ENCODE assay signal across 17 cellular contexts in genomic region chr12:91017511-91018263, GRCh38. TPM values are rescaled to one million over a fixed set of nuclear protein-coding genes. Genes with fewer than 3 reads are reported as not detected.
DNase-seq lines count a peak whose midpoint lies in the region; ATAC-seq and TF ChIP-seq lines count a peak whose summit lies in the region.
"Had no signal": no experiment of that assay in that cellular context is flagged by ENCODE, and none has a peak within 500 bp of the region (broad histone marks: within the 10 kb centered on the region; RNA-seq: fewer than 3 reads in every experiment).

No MANE protein-coding gene starts in this region.

- no peak for TF ChIP-seq CTCF in LNCaP clone FGC (IDR thresholded peaks at IDR 0.05; ENCODE audit: control insufficient read depth, extremely low read depth, insufficient read depth)
- no peak for TF ChIP-seq CTCF in heart left ventricle (IDR thresholded peaks at IDR 0.05)
- TF ChIP-seq CTCF in ovary (IDR thresholded peaks at IDR 0.05), result no peak
- TF ChIP-seq CTCF in testis (IDR thresholded peaks at IDR 0.05), result no peak

- H3K36me3 ChIP-seq in heart left ventricle (no peaks in the 10 kb centered on the region), ovary (no peaks in the 10 kb centered on the region), testis (ENCODE audit: low read depth, missing control alignments) (no peaks in the 10 kb centered on the region)
- H3K36me3 ChIP-seq: HAP-1 had no signal

- WGBS in heart left ventricle, 4 donors, result 48 to 59% (median 54%) methylated on average over 5 of the region's 5 CpGs
- 24 to 41% (median 33%) methylated on average over 5 of the region's 5 CpGs for WGBS in ovary, 3 donors
- WGBS in testis, 2 donors, result 45 to 52% methylated on average over 5 of the region's 5 CpGs

- intact Hi-C loops in heart left ventricle (cut with DNase I), result no loop called here
- intact Hi-C loops in ovary (cut with DNase I), result no loop called here
- intact Hi-C loops in testis (cut with DNase I; ENCODE audit: low total_unique reads), result no loop called here

- peak; percentile 22 for DNase-seq in LNCaP clone FGC (ENCODE audit: low read depth)
- DNase-seq in heart left ventricle, result peak in 2 of 5 donors; percentile 42 to 45
- DNase-seq in ovary, result peak; percentile 34 to 67 (median 64)
- peak; percentile 26 for DNase-seq in testis
- no peak for DNase-seq in cerebellar cortex (ENCODE audit: low spot score)
- DNase-seq in NCI-H2227 treated with DMSO at 0.1 percent for 48 hours (lab: John Stamatoyannopoulos, UW), result no peak
- no peak for DNase-seq in iPS-NIHi11 (ENCODE audit: low spot score)
- DNase-seq: DMS 273 treated with DMSO at 0.1 percent for 48 hours; NCI-H187; NCI-H446; NK-92 treated with Interleukin-12 subunit alpha and Interleukin-12 subunit beta, amount 100 ng/mL, for 24 hours had no signal

- H3K4me3 ChIP-seq in LNCaP clone FGC (ENCODE audit: low read depth, low read length) (no peak overlapping the region), heart left ventricle (no peak overlapping the region), ovary (no peak overlapping the region), testis (no peak overlapping the region)
- H3K4me3 ChIP-seq: HAP-1 had no signal

- H3K4me1 ChIP-seq in heart left ventricle (peaks cover 0 to 3% (median 0%) of the 10 kb centered on the region in 12 donors), ovary (ENCODE audit: insufficient read depth) (peaks cover 2% of the 10 kb centered on the region), testis (no peaks in the 10 kb centered on the region)
- H3K4me1 ChIP-seq: HAP-1 had no signal

- TF ChIP-seq EP300 in ovary (IDR thresholded peaks at IDR 0.05), result no peak

- H3K27ac ChIP-seq in heart left ventricle, result peak overlapping the region in 7 of 12 donors; percentile 9 to 70 (median 53)
- H3K27ac ChIP-seq in ovary, result peak overlapping the region; percentile 55 to 85
- peak overlapping the region; percentile 69 to 85 for H3K27ac ChIP-seq in testis
- H3K27ac ChIP-seq: C4-2B, RWPE1 had no signal

- H3K27me3 ChIP-seq in heart left ventricle (no peaks in the 10 kb centered on the region), ovary (no peaks in the 10 kb centered on the region), testis (no peaks in the 10 kb centered on the region)

- TF ChIP-seq POLR2A in heart left ventricle (IDR thresholded peaks at IDR 0.05), result no peak
- no peak for TF ChIP-seq POLR2A in ovary (IDR thresholded peaks at IDR 0.05)
- no peak for TF ChIP-seq POLR2A in testis (IDR thresholded peaks at IDR 0.05)

- H3K9me3 ChIP-seq in heart left ventricle, result peaks cover 0 to 11% (median 0%) of the 10 kb centered on the region in 12 donors
- H3K9me3 ChIP-seq in ovary, result no peaks in the 10 kb centered on the region
- no peaks in the 10 kb centered on the region for H3K9me3 ChIP-seq in testis
- H3K9me3 ChIP-seq: HAP-1 had no signal

- no peak for ATAC-seq in heart left ventricle

RNA-seq across cellular contexts. Expression of gene EPYC, which starts 12.9 kb away (rescaled TPM):
- total RNA-seq in heart left ventricle, result not detected
- polyA plus RNA-seq in heart left ventricle, result not detected
- under 1 TPM in 1 of 7 donors, not detected in 6; 0.24 TPM for total RNA-seq in ovary
- under 1 TPM; 0.16 to 0.43 TPM for polyA plus RNA-seq in ovary
- total RNA-seq in testis, result not detected
- polyA plus RNA-seq in testis (ENCODE audit: insufficient read depth, low read depth, low replicate concordance), result 1.6 TPM
- total RNA-seq: Daoy, LHCN-M2, OCI-LY7 had no signal

RNA-seq across cellular contexts. Expression of gene KERA, which starts 40.1 kb away (rescaled TPM):
- not detected for total RNA-seq in heart left ventricle
- not detected for polyA plus RNA-seq in heart left ventricle
- total RNA-seq in ovary, result under 1 TPM in 2 of 7 donors, not detected in 5; 0.10 to 0.13 TPM
- polyA plus RNA-seq in ovary, result under 1 TPM; 0.10 TPM
- total RNA-seq in testis, result under 1 TPM in 1 of 2 donors, not detected in 1; 0.24 TPM
- polyA plus RNA-seq in testis (ENCODE audit: insufficient read depth, low read depth, low replicate concordance), result not detected
- total RNA-seq: Daoy, LHCN-M2, OCI-LY7 had no signal

Comparison
In these comparisons a context has a peak if more than half of its experiments do, and no peak if none do; other contexts are left out.
1. DNase-seq: peak in LNCaP clone FGC (single experiment), ovary (5 of 5) and testis (single experiment); none in cerebellar cortex (single experiment), NCI-H2227 treated with DMSO at 0.1 percent for 48 hours (single experiment) and iPS-NIHi11 (single experiment).
2. Peak in every context shown above with its lines, with median percentiles within 50 percentile points of each other: H3K27ac ChIP-seq.